Comparison of ENCODE assay signal across 8 cellular contexts in genomic region chr2:230318190-230319121, GRCh38. TPM values are rescaled to one million over a fixed set of nuclear protein-coding genes. Genes with fewer than 3 reads are reported as not detected.
DNase-seq lines count a peak whose midpoint lies in the region; ATAC-seq and TF ChIP-seq lines count a peak whose summit lies in the region.

No MANE protein-coding gene starts in this region.

- TF ChIP-seq CTCF in mucosa of descending colon (IDR thresholded peaks at IDR 0.05): no peak

- no peaks in the 10 kb centered on the region for H3K9me3 ChIP-seq in mucosa of descending colon

- no peak overlapping the region for H3K4me3 ChIP-seq in mucosa of descending colon

- intact Hi-C loops in mucosa of descending colon (cut with DNase I, micrococcal nuclease): no loop called here

- no peaks in the 10 kb centered on the region for H3K4me1 ChIP-seq in mucosa of descending colon (ENCODE audit: low read depth)

- peak; percentile 51 for ATAC-seq in GM21825 (IDR thresholded peaks at IDR 0.05; ENCODE audit: unreplicated experiment)
- ATAC-seq in mucosa of descending colon: peak; percentile 41

- no peaks in the 10 kb centered on the region for H3K36me3 ChIP-seq in mucosa of descending colon (ENCODE audit: low read depth)

- DNase-seq in DMS153 (lab: John Stamatoyannopoulos, UW) (peak; percentile 10), DMS153 treated with DMSO at 0.1 percent for 48 hours (lab: John Stamatoyannopoulos, UW; ENCODE audit: unreplicated experiment) (no peak), NAMALWA (ENCODE audit: low spot score) (peak; percentile 30), mucosa of descending colon (no peak), NCI-H748 treated with DMSO at 0.1 percent for 48 hours (lab: John Stamatoyannopoulos, UW) (no peak), NCI-H2227 (lab: John Stamatoyannopoulos, UW; ENCODE audit: unreplicated experiment) (no peak)
- DNase-seq in activated CD4-positive, alpha-beta T cell treated with anti-CD3 and anti-CD28 coated beads for 48 hours: no peak

RNA-seq across cellular contexts. Expression of gene SP140L, which starts 8.5 kb away (rescaled TPM):
- total RNA-seq in mucosa of descending colon: 10 to 100 TPM; 22.1 to 35.7 (median 23.4) TPM

Comparison
In these comparisons a context has a peak if more than half of its experiments do, and no peak if none do; other contexts are left out.
1. DNase-seq: peak in DMS153 (single experiment) and NAMALWA (single experiment); none in DMS153 treated with DMSO at 0.1 percent for 48 hours (single experiment), mucosa of descending colon (0 of 3), NCI-H748 treated with DMSO at 0.1 percent for 48 hours (single experiment), NCI-H2227 (single experiment) and activated CD4-positive, alpha-beta T cell treated with anti-CD3 and anti-CD28 coated beads for 48 hours (single experiment).